1 cellular context compared by ENCODE assay signal in the genomic region with DNA sequence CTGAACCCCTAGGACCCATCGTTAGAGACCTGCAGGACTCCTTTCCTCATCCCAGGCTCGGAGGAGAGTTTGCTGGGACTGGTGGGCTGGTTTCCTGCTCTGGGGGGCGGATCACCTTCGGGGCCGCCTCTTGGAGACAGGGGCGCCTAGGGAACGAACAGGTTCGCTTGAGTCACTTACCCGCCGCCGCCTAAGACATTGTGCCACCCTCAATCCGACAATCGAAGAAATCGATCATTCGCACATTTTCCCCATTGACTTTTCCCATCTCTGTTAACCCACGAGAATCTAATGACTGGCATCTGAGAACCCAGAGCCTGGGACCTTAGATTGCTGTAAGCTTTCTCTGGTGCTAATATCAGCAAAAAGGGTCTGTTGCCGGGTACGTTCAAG.
TF ChIP-seq lines count a peak whose summit lies in the region.

No MANE protein-coding gene starts in this region.

TF ChIP-seq in HepG2, 621 proteins besides CTCF, POLR2A, EP300 and RAD21 (continued from another document and continues in another):
- TF ChIP-seq, protein P1, sequence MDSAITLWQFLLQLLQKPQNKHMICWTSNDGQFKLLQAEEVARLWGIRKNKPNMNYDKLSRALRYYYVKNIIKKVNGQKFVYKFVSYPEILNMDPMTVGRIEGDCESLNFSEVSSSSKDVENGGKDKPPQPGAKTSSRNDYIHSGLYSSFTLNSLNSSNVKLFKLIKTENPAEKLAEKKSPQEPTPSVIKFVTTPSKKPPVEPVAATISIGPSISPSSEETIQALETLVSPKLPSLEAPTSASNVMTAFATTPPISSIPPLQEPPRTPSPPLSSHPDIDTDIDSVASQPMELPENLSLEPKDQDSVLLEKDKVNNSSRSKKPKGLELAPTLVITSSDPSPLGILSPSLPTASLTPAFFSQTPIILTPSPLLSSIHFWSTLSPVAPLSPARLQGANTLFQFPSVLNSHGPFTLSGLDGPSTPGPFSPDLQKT (CRISPR knock-in tag; IDR thresholded peaks at IDR 0.05; ENCODE audit: borderline replicate concordance): no peak
- TF ChIP-seq EEA1 (CRISPR knock-in tag; IDR thresholded peaks at IDR 0.05; ENCODE audit: borderline replicate concordance) (no peak), ZNF672 (CRISPR knock-in tag; IDR thresholded peaks at IDR 0.05) (no peak), AKNA (CRISPR knock-in tag; IDR thresholded peaks at IDR 0.05; ENCODE audit: borderline replicate concordance) (no peak), ZNF431 (CRISPR knock-in tag; IDR thresholded peaks at IDR 0.05; ENCODE audit: borderline replicate concordance, low read depth) (no peak), ISL2 (CRISPR knock-in tag; IDR thresholded peaks at IDR 0.05) (0 out of 2 replicates have a peak, but pooled peaks have one; percentile 2), SETDB1 (CRISPR knock-in tag; IDR thresholded peaks at IDR 0.05; ENCODE audit: borderline replicate concordance) (no peak), SOX13 (IDR thresholded peaks at IDR 0.05) (no peak), SOX13 (CRISPR knock-in tag; conservative IDR thresholded peaks at IDR 0.05 in 1 of 2, IDR thresholded peaks at IDR 0.05 in 1 of 2) (no peak), SRSF4 (IDR thresholded peaks at IDR 0.05; ENCODE audit: low read depth, low read length, poor library complexity, severe bottlenecking) (no peak), ZNF83 (CRISPR knock-in tag; IDR thresholded peaks at IDR 0.05; ENCODE audit: borderline replicate concordance) (0 out of 2 replicates have a peak, but pooled peaks have one; percentile 38), HNRNPH1 (optimal IDR thresholded peaks at IDR 0.05; ENCODE audit: low read depth, low read length) (no peak), MEIS2 (CRISPR knock-in tag; IDR thresholded peaks at IDR 0.05) (no peak; the same call in 1 of the 2 replicates), ELF3 (CRISPR knock-in tag; IDR thresholded peaks at IDR 0.05) (peak; percentile 7; the same call in 1 of the 2 replicates), ZEB1 (IDR thresholded peaks at IDR 0.05; ENCODE audit: insufficient replicate concordance, low read depth) (no peak), REXO4 (CRISPR knock-in tag; IDR thresholded peaks at IDR 0.05; ENCODE audit: borderline replicate concordance) (no peak), CHCHD3 (CRISPR knock-in tag; IDR thresholded peaks at IDR 0.05) (no peak), ZNF747 (CRISPR knock-in tag; IDR thresholded peaks at IDR 0.05; ENCODE audit: borderline replicate concordance) (no peak), NCOR1 (IDR thresholded peaks at IDR 0.05; ENCODE audit: borderline replicate concordance, low read length) (no peak), BCL3 (CRISPR knock-in tag; IDR thresholded peaks at IDR 0.05) (0 out of 2 replicates have a peak, but pooled peaks have one; percentile 17), TCF7L2 (IDR thresholded peaks at IDR 0.05; ENCODE audit: low read depth, low read length) (no peak), ZSCAN30 (CRISPR knock-in tag; IDR thresholded peaks at IDR 0.05) (no peak), EZH2 (conservative IDR thresholded peaks at IDR 0.05; ENCODE audit: low read depth, low read length) (no peak), ARNTL (CRISPR knock-in tag; IDR thresholded peaks at IDR 0.05) (no peak), RCOR2 (CRISPR knock-in tag; IDR thresholded peaks at IDR 0.05) (no peak), KAT2B (IDR thresholded peaks at IDR 0.05; ENCODE audit: borderline replicate concordance, low read depth, low read length) (peak; percentile 51; the same call in 1 of the 2 replicates), ATF4 (CRISPR knock-in tag; IDR thresholded peaks at IDR 0.05) (no peak), CC2D1A (CRISPR knock-in tag; IDR thresholded peaks at IDR 0.05) (0 out of 2 replicates have a peak, but pooled peaks have one; percentile 41), ZNF556 (CRISPR knock-in tag; IDR thresholded peaks at IDR 0.05; ENCODE audit: borderline replicate concordance) (no peak), CBX2 (IDR thresholded peaks at IDR 0.05; ENCODE audit: low read depth, low read length) (no peak), CBX2 (CRISPR knock-in tag; IDR thresholded peaks at IDR 0.05; ENCODE audit: low read depth) (no peak), NFYB (CRISPR knock-in tag; IDR thresholded peaks at IDR 0.05) (no peak), ATF1 (CRISPR knock-in tag; IDR thresholded peaks at IDR 0.05) (no peak), ZNF12 (CRISPR knock-in tag; IDR thresholded peaks at IDR 0.05) (no peak)
- TF ChIP-seq, protein P2, sequence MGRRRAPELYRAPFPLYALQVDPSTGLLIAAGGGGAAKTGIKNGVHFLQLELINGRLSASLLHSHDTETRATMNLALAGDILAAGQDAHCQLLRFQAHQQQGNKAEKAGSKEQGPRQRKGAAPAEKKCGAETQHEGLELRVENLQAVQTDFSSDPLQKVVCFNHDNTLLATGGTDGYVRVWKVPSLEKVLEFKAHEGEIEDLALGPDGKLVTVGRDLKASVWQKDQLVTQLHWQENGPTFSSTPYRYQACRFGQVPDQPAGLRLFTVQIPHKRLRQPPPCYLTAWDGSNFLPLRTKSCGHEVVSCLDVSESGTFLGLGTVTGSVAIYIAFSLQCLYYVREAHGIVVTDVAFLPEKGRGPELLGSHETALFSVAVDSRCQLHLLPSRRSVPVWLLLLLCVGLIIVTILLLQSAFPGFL (CRISPR knock-in tag; IDR thresholded peaks at IDR 0.05): no peak
- TF ChIP-seq, protein P3, sequence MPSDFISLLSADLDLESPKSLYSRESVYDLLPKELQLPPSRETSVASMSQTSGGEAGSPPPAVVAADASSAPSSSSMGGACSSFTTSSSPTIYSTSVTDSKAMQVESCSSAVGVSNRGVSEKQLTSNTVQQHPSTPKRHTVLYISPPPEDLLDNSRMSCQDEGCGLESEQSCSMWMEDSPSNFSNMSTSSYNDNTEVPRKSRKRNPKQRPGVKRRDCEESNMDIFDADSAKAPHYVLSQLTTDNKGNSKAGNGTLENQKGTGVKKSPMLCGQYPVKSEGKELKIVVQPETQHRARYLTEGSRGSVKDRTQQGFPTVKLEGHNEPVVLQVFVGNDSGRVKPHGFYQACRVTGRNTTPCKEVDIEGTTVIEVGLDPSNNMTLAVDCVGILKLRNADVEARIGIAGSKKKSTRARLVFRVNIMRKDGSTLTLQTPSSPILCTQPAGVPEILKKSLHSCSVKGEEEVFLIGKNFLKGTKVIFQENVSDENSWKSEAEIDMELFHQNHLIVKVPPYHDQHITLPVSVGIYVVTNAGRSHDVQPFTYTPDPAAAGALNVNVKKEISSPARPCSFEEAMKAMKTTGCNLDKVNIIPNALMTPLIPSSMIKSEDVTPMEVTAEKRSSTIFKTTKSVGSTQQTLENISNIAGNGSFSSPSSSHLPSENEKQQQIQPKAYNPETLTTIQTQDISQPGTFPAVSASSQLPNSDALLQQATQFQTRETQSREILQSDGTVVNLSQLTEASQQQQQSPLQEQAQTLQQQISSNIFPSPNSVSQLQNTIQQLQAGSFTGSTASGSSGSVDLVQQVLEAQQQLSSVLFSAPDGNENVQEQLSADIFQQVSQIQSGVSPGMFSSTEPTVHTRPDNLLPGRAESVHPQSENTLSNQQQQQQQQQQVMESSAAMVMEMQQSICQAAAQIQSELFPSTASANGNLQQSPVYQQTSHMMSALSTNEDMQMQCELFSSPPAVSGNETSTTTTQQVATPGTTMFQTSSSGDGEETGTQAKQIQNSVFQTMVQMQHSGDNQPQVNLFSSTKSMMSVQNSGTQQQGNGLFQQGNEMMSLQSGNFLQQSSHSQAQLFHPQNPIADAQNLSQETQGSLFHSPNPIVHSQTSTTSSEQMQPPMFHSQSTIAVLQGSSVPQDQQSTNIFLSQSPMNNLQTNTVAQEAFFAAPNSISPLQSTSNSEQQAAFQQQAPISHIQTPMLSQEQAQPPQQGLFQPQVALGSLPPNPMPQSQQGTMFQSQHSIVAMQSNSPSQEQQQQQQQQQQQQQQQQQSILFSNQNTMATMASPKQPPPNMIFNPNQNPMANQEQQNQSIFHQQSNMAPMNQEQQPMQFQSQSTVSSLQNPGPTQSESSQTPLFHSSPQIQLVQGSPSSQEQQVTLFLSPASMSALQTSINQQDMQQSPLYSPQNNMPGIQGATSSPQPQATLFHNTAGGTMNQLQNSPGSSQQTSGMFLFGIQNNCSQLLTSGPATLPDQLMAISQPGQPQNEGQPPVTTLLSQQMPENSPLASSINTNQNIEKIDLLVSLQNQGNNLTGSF (CRISPR knock-in tag; IDR thresholded peaks at IDR 0.05): no peak
- TF ChIP-seq, protein P4, sequence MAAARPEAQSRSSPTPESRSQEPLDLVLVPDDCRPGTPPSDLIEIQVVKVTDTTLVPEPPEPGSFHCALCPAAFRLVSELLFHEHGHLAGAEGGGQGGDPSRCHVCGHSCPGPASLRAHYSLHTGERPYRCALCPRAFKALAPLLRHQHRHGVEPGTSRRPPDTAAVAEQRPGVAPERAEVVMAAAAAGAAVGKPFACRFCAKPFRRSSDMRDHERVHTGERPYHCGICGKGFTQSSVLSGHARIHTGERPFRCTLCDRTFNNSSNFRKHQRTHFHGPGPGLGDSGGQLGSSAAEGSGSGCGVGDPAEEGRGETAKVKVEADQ (CRISPR knock-in tag; IDR thresholded peaks at IDR 0.05; ENCODE audit: borderline replicate concordance): 0 out of 2 replicates have a peak, but pooled peaks have one; percentile 48
- TF ChIP-seq, protein P5, sequence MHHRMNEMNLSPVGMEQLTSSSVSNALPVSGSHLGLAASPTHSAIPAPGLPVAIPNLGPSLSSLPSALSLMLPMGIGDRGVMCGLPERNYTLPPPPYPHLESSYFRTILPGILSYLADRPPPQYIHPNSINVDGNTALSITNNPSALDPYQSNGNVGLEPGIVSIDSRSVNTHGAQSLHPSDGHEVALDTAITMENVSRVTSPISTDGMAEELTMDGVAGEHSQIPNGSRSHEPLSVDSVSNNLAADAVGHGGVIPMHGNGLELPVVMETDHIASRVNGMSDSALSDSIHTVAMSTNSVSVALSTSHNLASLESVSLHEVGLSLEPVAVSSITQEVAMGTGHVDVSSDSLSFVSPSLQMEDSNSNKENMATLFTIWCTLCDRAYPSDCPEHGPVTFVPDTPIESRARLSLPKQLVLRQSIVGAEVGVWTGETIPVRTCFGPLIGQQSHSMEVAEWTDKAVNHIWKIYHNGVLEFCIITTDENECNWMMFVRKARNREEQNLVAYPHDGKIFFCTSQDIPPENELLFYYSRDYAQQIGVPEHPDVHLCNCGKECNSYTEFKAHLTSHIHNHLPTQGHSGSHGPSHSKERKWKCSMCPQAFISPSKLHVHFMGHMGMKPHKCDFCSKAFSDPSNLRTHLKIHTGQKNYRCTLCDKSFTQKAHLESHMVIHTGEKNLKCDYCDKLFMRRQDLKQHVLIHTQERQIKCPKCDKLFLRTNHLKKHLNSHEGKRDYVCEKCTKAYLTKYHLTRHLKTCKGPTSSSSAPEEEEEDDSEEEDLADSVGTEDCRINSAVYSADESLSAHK (CRISPR knock-in tag; IDR thresholded peaks at IDR 0.05; ENCODE audit: borderline replicate concordance): no peak
- TF ChIP-seq, protein P6, sequence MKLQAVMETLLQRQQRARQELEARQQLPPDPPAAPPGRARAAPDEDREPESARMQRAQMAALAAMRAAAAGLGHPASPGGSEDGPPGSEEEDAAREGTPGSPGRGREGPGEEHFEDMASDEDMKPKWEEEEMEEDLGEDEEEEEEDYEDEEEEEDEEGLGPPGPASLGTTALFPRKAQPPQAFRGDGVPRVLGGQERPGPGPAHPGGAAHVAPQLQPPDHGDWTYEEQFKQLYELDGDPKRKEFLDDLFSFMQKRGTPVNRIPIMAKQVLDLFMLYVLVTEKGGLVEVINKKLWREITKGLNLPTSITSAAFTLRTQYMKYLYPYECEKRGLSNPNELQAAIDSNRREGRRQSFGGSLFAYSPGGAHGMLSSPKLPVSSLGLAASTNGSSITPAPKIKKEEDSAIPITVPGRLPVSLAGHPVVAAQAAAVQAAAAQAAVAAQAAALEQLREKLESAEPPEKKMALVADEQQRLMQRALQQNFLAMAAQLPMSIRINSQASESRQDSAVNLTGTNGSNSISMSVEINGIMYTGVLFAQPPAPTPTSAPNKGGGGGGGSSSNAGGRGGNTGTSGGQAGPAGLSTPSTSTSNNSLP (IDR thresholded peaks at IDR 0.05; ENCODE audit: low read depth, low read length): no peak
